ENCODE assay signal across 1 cellular context in the genomic region with DNA sequence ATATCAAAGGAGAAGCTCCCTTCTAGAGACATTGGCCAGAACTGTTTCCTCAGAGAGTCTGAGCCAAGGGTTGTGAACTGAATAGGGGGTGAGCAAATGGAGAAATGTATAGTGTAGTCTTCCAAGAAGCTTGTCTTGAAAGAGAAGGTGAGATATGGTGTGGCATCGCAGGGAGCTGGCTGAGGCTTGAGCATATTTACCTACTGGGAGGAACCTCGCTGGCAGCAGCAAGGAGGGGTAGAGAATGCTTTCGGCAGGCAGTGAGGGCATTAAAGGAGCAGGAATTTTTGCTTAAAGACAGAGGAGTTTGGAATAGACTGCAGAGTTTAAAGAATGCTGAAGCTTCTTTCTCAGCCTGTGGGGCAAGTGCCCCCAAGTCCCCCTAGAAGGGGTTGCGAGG.
TF ChIP-seq lines count a peak whose summit lies in the region.

No MANE protein-coding gene starts in this region.

TF ChIP-seq in H1, 55 proteins besides CTCF, POLR2A, EP300 and RAD21:
- TF ChIP-seq SP4 (IDR thresholded peaks at IDR 0.05; ENCODE audit: low read length) (no peak), NRF1 (IDR thresholded peaks at IDR 0.05; ENCODE audit: low read depth, low read length) (no peak), CREB1 (IDR thresholded peaks at IDR 0.05) (no peak), GABPA (IDR thresholded peaks at IDR 0.05; ENCODE audit: borderline replicate concordance, insufficient read depth, low read length) (no peak), SUZ12 (IDR thresholded peaks at IDR 0.05; ENCODE audit: low read length) (no peak), PHF8 (conservative IDR thresholded peaks at IDR 0.05; ENCODE audit: low read depth, low read length) (no peak), YY1 (IDR thresholded peaks at IDR 0.05; ENCODE audit: low read depth, low read length) (no peak), TAF1 (IDR thresholded peaks at IDR 0.05; ENCODE audit: low read depth, low read length) (no peak), EZH2 (IDR thresholded peaks at IDR 0.05; ENCODE audit: low read depth, low read length, severe bottlenecking) (no peak), RNF2 (IDR thresholded peaks at IDR 0.05; ENCODE audit: borderline replicate concordance, low read depth, low read length, missing control alignments, poor library complexity, severe bottlenecking) (no peak), POLR2AphosphoS5 (IDR thresholded peaks at IDR 0.05; ENCODE audit: low read depth, low read length) (no peak)
- TF ChIP-seq, protein P1, sequence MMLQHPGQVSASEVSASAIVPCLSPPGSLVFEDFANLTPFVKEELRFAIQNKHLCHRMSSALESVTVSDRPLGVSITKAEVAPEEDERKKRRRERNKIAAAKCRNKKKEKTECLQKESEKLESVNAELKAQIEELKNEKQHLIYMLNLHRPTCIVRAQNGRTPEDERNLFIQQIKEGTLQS (IDR thresholded peaks at IDR 0.05; ENCODE audit: insufficient read depth, low read depth, low read length), result no peak
- TF ChIP-seq, protein P2, sequence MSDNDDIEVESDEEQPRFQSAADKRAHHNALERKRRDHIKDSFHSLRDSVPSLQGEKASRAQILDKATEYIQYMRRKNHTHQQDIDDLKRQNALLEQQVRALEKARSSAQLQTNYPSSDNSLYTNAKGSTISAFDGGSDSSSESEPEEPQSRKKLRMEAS (IDR thresholded peaks at IDR 0.05), result no peak
